Comparison of ENCODE assay signal across 1 cellular context in genomic region chr22:20507253-20508066, GRCh38.
TF ChIP-seq lines count a peak whose summit lies in the region.

Gene MED15 (plus strand): TSS chr22:20507610. CDS start chr22:20507679, 69 bp downstream.

TF ChIP-seq in K562, 482 proteins besides CTCF, POLR2A, EP300 and RAD21 (continued from another document):
- TF ChIP-seq ELK3 (CRISPR knock-in tag; IDR thresholded peaks at IDR 0.05) = no peak
- TF ChIP-seq FOXP1 (CRISPR knock-in tag; IDR thresholded peaks at IDR 0.05) = no peak
- no peak for TF ChIP-seq THRA (IDR thresholded peaks at IDR 0.05)
- TF ChIP-seq SMAD2 (IDR thresholded peaks at IDR 0.05; ENCODE audit: low read depth, low read length) = peak; percentile 98
- no peak for TF ChIP-seq BCL6 (CRISPR knock-in tag; IDR thresholded peaks at IDR 0.05)
- no peak for TF ChIP-seq SIRT6 (IDR thresholded peaks at IDR 0.05; ENCODE audit: low read depth, low read length)
- TF ChIP-seq U2AF2 (optimal IDR thresholded peaks at IDR 0.05; ENCODE audit: low read depth, low read length) = no peak
- no peak for TF ChIP-seq GABPA (tag; conservative IDR thresholded peaks at IDR 0.05; ENCODE audit: low read depth)
- no peak for TF ChIP-seq NFYB (IDR thresholded peaks at IDR 0.05; ENCODE audit: extremely low read depth, insufficient read length)
- no peak for TF ChIP-seq NCOR1 (IDR thresholded peaks at IDR 0.05)
- TF ChIP-seq THRB (CRISPR knock-in tag; conservative IDR thresholded peaks at IDR 0.05) = no peak
- no peak for TF ChIP-seq CSDE1 (IDR thresholded peaks at IDR 0.05)
- no peak for TF ChIP-seq ZBTB9 (CRISPR knock-in tag; IDR thresholded peaks at IDR 0.05)
- peak; percentile 98 for TF ChIP-seq KLF13 (tag; IDR thresholded peaks at IDR 0.05; ENCODE audit: borderline replicate concordance, low read depth)
- no peak for TF ChIP-seq HDAC1 (IDR thresholded peaks at IDR 0.05)
- peak; percentile 96 for TF ChIP-seq E2F1 (CRISPR knock-in tag; IDR thresholded peaks at IDR 0.05)
- peak; percentile 95 for TF ChIP-seq GTF2F1 (IDR thresholded peaks at IDR 0.05; ENCODE audit: low read depth, low read length)
- no peak for TF ChIP-seq ZNF347 (CRISPR knock-in tag; IDR thresholded peaks at IDR 0.05; ENCODE audit: low read depth)
- no peak for TF ChIP-seq VEZF1 (CRISPR knock-in tag; IDR thresholded peaks at IDR 0.05)
- peak; percentile 94 for TF ChIP-seq CHCHD3 (CRISPR knock-in tag; IDR thresholded peaks at IDR 0.05)
- TF ChIP-seq ATF7 (IDR thresholded peaks at IDR 0.05) = no peak
- no peak for TF ChIP-seq ZEB2 (IDR thresholded peaks at IDR 0.05)
- no peak for TF ChIP-seq ZBTB1 (CRISPR knock-in tag; IDR thresholded peaks at IDR 0.05; ENCODE audit: borderline replicate concordance, low read depth)
- no peak for TF ChIP-seq NFE2L1 (tag; IDR thresholded peaks at IDR 0.05; ENCODE audit: borderline replicate concordance, low read depth)
- TF ChIP-seq ILK (tag; IDR thresholded peaks at IDR 0.05; ENCODE audit: borderline replicate concordance, low read depth) = no peak
- no peak for TF ChIP-seq SLC30A9 (CRISPR knock-in tag; IDR thresholded peaks at IDR 0.05)
- TF ChIP-seq ZNF586 (CRISPR knock-in tag; conservative IDR thresholded peaks at IDR 0.05) = no peak
- no peak for TF ChIP-seq FOS (IDR thresholded peaks at IDR 0.05; ENCODE audit: extremely low read depth, insufficient read length)
- TF ChIP-seq RFX1 (IDR thresholded peaks at IDR 0.05) = no peak
- no peak for TF ChIP-seq RUNX1 (IDR thresholded peaks at IDR 0.05; ENCODE audit: low read depth)
- no peak for TF ChIP-seq COPS2 (conservative IDR thresholded peaks at IDR 0.05)
- TF ChIP-seq ZNF318 (IDR thresholded peaks at IDR 0.05; ENCODE audit: borderline replicate concordance in 1 of 2, low read depth in 1 of 2) = no peak
- TF ChIP-seq ZNF24 (IDR thresholded peaks at IDR 0.05) = no peak
- TF ChIP-seq SNRNP70 (optimal IDR thresholded peaks at IDR 0.05; ENCODE audit: low read depth, low read length) = no peak
- no peak for TF ChIP-seq MEF2A (IDR thresholded peaks at IDR 0.05; ENCODE audit: control insufficient read depth, low read depth, low read length)
- TF ChIP-seq ATF3 (IDR thresholded peaks at IDR 0.05) = no peak
- peak; percentile 94 for TF ChIP-seq ATF3 (CRISPR knock-in tag; conservative IDR thresholded peaks at IDR 0.05)
TF ChIP-seq in K562: peak in this region for 105.
